1 cellular context compared by ENCODE assay signal in genomic region chr1:15834406-15835204, GRCh38.
A peak's percentile ranks its signal among the peaks of the same experiment; 100 is the strongest.
TF ChIP-seq lines count a peak whose summit lies in the region.

No MANE protein-coding gene starts in this region.

TF ChIP-seq in WTC11, 78 proteins besides CTCF, POLR2A, EP300 and RAD21 (continued from another document):
- TF ChIP-seq CDX4 (CRISPR knock-in tag; IDR thresholded peaks at IDR 0.05; ENCODE audit: borderline replicate concordance) (no peak), ELF4 (CRISPR knock-in tag; IDR thresholded peaks at IDR 0.05; ENCODE audit: low read depth) (0 out of 2 replicates have a peak, but pooled peaks have one; percentile 24), MYBL2 (CRISPR knock-in tag; IDR thresholded peaks at IDR 0.05) (peak; percentile 73), NR1H2 (CRISPR knock-in tag; IDR thresholded peaks at IDR 0.05) (no peak), ATF2 (CRISPR knock-in tag; IDR thresholded peaks at IDR 0.05; ENCODE audit: borderline replicate concordance, low read depth) (no peak), PREB (CRISPR knock-in tag; IDR thresholded peaks at IDR 0.05; ENCODE audit: borderline replicate concordance) (0 out of 2 replicates have a peak, but pooled peaks have one; percentile 34), RELA (CRISPR knock-in tag; IDR thresholded peaks at IDR 0.05; ENCODE audit: borderline replicate concordance) (no peak), ETV6 (CRISPR knock-in tag; IDR thresholded peaks at IDR 0.05) (peak; percentile 52; the same call in 1 of the 2 replicates), ZNF423 (CRISPR knock-in tag; IDR thresholded peaks at IDR 0.05) (no peak), E2F4 (CRISPR knock-in tag; IDR thresholded peaks at IDR 0.05; ENCODE audit: borderline replicate concordance, low read depth) (peak; percentile 71), PRDM15 (CRISPR knock-in tag; IDR thresholded peaks at IDR 0.05) (no peak), ERG (CRISPR knock-in tag; IDR thresholded peaks at IDR 0.05) (no peak), HMGA2 (CRISPR knock-in tag; IDR thresholded peaks at IDR 0.05) (no peak), GABPB1 (CRISPR knock-in tag; IDR thresholded peaks at IDR 0.05) (no peak; the same call in 1 of the 2 replicates), SMAD3 (CRISPR knock-in tag; IDR thresholded peaks at IDR 0.05; ENCODE audit: borderline replicate concordance) (peak; percentile 56; the same call in 1 of the 2 replicates), ZNF232 (CRISPR knock-in tag; IDR thresholded peaks at IDR 0.05) (no peak; the same call in 1 of the 2 replicates), JUN (CRISPR knock-in tag; IDR thresholded peaks at IDR 0.05) (peak; percentile 86), CREM (CRISPR knock-in tag; IDR thresholded peaks at IDR 0.05) (peak; percentile 76), ZSCAN18 (CRISPR knock-in tag; IDR thresholded peaks at IDR 0.05) (no peak), ATF1 (CRISPR knock-in tag; IDR thresholded peaks at IDR 0.05) (0 out of 2 replicates have a peak, but pooled peaks have one; percentile 48), ZNF219 (CRISPR knock-in tag; IDR thresholded peaks at IDR 0.05; ENCODE audit: borderline replicate concordance) (peak; percentile 27; the same call in 1 of the 2 replicates), ZNF263 (CRISPR knock-in tag; IDR thresholded peaks at IDR 0.05; ENCODE audit: low read depth) (no peak)
- TF ChIP-seq, protein P1, sequence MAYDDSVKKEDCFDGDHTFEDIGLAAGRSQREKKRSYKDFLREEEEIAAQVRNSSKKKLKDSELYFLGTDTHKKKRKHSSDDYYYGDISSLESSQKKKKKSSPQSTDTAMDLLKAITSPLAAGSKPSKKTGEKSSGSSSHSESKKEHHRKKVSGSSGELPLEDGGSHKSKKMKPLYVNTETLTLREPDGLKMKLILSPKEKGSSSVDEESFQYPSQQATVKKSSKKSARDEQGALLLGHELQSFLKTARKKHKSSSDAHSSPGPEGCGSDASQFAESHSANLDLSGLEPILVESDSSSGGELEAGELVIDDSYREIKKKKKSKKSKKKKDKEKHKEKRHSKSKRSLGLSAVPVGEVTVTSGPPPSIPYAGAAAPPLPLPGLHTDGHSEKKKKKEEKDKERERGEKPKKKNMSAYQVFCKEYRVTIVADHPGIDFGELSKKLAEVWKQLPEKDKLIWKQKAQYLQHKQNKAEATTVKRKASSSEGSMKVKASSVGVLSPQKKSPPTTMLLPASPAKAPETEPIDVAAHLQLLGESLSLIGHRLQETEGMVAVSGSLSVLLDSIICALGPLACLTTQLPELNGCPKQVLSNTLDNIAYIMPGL (CRISPR knock-in tag; IDR thresholded peaks at IDR 0.05), result peak; percentile 57
- TF ChIP-seq, protein P2, sequence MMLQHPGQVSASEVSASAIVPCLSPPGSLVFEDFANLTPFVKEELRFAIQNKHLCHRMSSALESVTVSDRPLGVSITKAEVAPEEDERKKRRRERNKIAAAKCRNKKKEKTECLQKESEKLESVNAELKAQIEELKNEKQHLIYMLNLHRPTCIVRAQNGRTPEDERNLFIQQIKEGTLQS (CRISPR knock-in tag; conservative IDR thresholded peaks at IDR 0.05), result no peak
- TF ChIP-seq, protein P3, sequence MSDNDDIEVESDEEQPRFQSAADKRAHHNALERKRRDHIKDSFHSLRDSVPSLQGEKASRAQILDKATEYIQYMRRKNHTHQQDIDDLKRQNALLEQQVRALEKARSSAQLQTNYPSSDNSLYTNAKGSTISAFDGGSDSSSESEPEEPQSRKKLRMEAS (CRISPR knock-in tag; IDR thresholded peaks at IDR 0.05), result peak; percentile 92
- TF ChIP-seq, protein P4, sequence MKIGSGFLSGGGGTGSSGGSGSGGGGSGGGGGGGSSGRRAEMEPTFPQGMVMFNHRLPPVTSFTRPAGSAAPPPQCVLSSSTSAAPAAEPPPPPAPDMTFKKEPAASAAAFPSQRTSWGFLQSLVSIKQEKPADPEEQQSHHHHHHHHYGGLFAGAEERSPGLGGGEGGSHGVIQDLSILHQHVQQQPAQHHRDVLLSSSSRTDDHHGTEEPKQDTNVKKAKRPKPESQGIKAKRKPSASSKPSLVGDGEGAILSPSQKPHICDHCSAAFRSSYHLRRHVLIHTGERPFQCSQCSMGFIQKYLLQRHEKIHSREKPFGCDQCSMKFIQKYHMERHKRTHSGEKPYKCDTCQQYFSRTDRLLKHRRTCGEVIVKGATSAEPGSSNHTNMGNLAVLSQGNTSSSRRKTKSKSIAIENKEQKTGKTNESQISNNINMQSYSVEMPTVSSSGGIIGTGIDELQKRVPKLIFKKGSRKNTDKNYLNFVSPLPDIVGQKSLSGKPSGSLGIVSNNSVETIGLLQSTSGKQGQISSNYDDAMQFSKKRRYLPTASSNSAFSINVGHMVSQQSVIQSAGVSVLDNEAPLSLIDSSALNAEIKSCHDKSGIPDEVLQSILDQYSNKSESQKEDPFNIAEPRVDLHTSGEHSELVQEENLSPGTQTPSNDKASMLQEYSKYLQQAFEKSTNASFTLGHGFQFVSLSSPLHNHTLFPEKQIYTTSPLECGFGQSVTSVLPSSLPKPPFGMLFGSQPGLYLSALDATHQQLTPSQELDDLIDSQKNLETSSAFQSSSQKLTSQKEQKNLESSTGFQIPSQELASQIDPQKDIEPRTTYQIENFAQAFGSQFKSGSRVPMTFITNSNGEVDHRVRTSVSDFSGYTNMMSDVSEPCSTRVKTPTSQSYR (CRISPR knock-in tag; IDR thresholded peaks at IDR 0.05), result no peak
